ENCODE assay signal across 17 cellular contexts in the genomic region with DNA sequence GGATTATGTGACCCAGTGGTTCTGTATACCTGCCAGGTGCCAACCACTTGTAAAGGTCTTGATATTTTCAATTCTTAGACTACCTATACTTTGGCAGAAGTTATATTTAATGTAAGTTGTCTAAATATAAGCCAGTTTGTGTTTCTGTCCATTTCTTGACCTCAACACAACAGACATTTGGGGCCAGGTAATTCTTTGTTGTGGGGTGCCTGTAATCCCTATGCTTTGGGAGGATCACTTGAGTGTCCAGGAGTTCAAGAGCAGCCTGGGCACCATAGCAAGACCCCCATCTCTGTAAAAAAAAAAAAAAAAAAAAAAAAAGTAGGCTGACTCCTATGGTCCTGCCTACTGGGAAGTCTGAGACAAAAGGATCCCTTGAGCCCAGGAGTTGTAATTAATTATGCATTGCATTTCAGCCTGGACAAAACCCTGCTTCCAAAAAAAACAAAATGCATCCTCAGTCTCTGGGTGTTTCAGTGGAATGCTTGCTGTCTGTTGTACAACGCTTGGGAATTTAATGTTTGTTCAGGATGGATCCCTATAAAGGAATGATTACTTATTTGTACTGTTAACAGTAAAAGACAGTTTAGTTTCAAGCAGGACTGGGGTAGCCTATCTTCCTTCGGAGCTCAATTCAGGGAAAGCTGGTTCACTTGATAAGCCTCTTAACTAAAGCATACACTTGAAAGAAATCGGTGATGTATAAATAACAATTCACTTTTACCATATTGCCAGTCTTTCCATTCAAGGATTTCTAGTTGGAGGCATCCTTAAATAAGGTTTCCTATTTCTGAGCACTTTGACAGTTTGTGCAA. TPM values are rescaled to one million over a fixed set of nuclear protein-coding genes. Genes with fewer than 3 reads are reported as not detected.
DNase-seq lines count a peak whose midpoint lies in the region; ATAC-seq, FAIRE-seq and TF ChIP-seq lines count a peak whose summit lies in the region.
"Had no signal": no experiment of that assay in that cellular context is flagged by ENCODE, and none has a peak within 500 bp of the region (broad histone marks: within the 10 kb centered on the region; RNA-seq: fewer than 3 reads in every experiment).

No MANE protein-coding gene starts in this region.

- no peaks in the 10 kb centered on the region for H3K9me2 ChIP-seq in Karpas-422 (replicated peaks; ENCODE audit: insufficient read depth, low read length)

- no peak overlapping the region for H3K4me3 ChIP-seq in Karpas-422 (ENCODE audit: low read length)
- H3K4me3 ChIP-seq: gastrocnemius medialis, Peyer's patch had no signal

- peaks cover 19% of the 10 kb centered on the region for H4K20me1 ChIP-seq in Karpas-422 (ENCODE audit: insufficient read depth, low read depth, low read length)

- POLR2A ChIA-PET in activated CD8-positive, alpha-beta T cell treated with anti-CD3 and anti-CD28 coated beads for 36 hours (lab: Charles Lee) = interaction anchor here (1.5 kb wide), 1 partner anchor 186 kb away, joined by 3 read pairs; a partner anchor contains a TSS
- POLR2A ChIA-PET in activated CD8-positive, alpha-beta T cell treated with anti-CD3 and anti-CD28 coated beads, Interleukin-2, amount 10 ng/mL, durations not matched to agents 7 days and 5 days (lab: Charles Lee) = interaction anchor here (1.4 kb wide), 1 partner anchor 32 kb away, joined by 3 read pairs; no protein-coding TSS in a partner anchor

- H3K4me1 Mint-ChIP-seq in activated CD8-positive, alpha-beta T cell treated with anti-CD3 and anti-CD28 coated beads for 36 hours (ENCODE audit: low read depth) = peaks cover 34% of the 10 kb centered on the region
- peaks cover 43% of the 10 kb centered on the region for H3K4me1 Mint-ChIP-seq in activated CD8-positive, alpha-beta T cell treated with anti-CD3 and anti-CD28 coated beads, Interleukin-2, amount 10 ng/mL, durations not matched to agents 7 days and 5 days (ENCODE audit: low read depth)
- H3K4me1 Mint-ChIP-seq in T-helper 17 cell = peaks cover 27% of the 10 kb centered on the region
- H3K4me1 Mint-ChIP-seq in natural killer cell = peaks cover 37 to 44% of the 10 kb centered on the region in 2 donors

- peaks cover 51% of the 10 kb centered on the region for H3K36me3 Mint-ChIP-seq in activated CD8-positive, alpha-beta T cell treated with anti-CD3 and anti-CD28 coated beads for 36 hours (ENCODE audit: low read depth)
- H3K36me3 Mint-ChIP-seq in activated CD8-positive, alpha-beta T cell treated with anti-CD3 and anti-CD28 coated beads, Interleukin-2, amount 10 ng/mL, durations not matched to agents 7 days and 5 days (ENCODE audit: low read depth) = peaks cover 61% of the 10 kb centered on the region
- H3K36me3 Mint-ChIP-seq in T-helper 17 cell (ENCODE audit: low read depth) = peaks cover 3% of the 10 kb centered on the region
- H3K36me3 Mint-ChIP-seq in natural killer cell = peaks cover 6% of the 10 kb centered on the region

- ATAC-seq in activated CD8-positive, alpha-beta T cell treated with anti-CD3 and anti-CD28 coated beads for 36 hours = no peak
- no peak for ATAC-seq in activated CD8-positive, alpha-beta T cell treated with anti-CD3 and anti-CD28 coated beads, Interleukin-2, amount 10 ng/mL, durations not matched to agents 7 days and 5 days
- ATAC-seq in T-helper 17 cell = no peak
- ATAC-seq in natural killer cell = no peak
- no peak for ATAC-seq in HG03565 (IDR thresholded peaks at IDR 0.05; ENCODE audit: unreplicated experiment)
- ATAC-seq: gastrocnemius medialis had no signal

- H3K4me1 ChIP-seq in Karpas-422 (ENCODE audit: low read length) = peaks cover 23% of the 10 kb centered on the region

- H3K27me3 Mint-ChIP-seq in activated CD8-positive, alpha-beta T cell treated with anti-CD3 and anti-CD28 coated beads for 36 hours = no peaks in the 10 kb centered on the region
- no peaks in the 10 kb centered on the region for H3K27me3 Mint-ChIP-seq in activated CD8-positive, alpha-beta T cell treated with anti-CD3 and anti-CD28 coated beads, Interleukin-2, amount 10 ng/mL, durations not matched to agents 7 days and 5 days (ENCODE audit: low read depth)
- no peaks in the 10 kb centered on the region for H3K27me3 Mint-ChIP-seq in T-helper 17 cell
- H3K27me3 Mint-ChIP-seq in natural killer cell (ENCODE audit: low read depth in 2 of 2) = no peaks in the 10 kb centered on the region
- H3K27me3 Mint-ChIP-seq: activated B cell treated with CpG ODN at 0.5 μM for 24 hours had no signal

- H3K27me3 ChIP-seq in Karpas-422 (ENCODE audit: low read length) = no peaks in the 10 kb centered on the region
- H3K27me3 ChIP-seq: gastrocnemius medialis, Peyer's patch had no signal

- intact Hi-C loops in activated CD8-positive, alpha-beta T cell treated with anti-CD3 and anti-CD28 coated beads for 36 hours (cut with micrococcal nuclease) = no loop called here
- intact Hi-C loops in natural killer cell (cut with micrococcal nuclease) = loop anchor here (10.0 kb wide), 1 partner anchor 379 kb away; a partner anchor contains a TSS

- CTCF ChIA-PET in activated CD8-positive, alpha-beta T cell treated with anti-CD3 and anti-CD28 coated beads for 36 hours (lab: Charles Lee) = no interaction called here
- CTCF ChIA-PET in activated CD8-positive, alpha-beta T cell treated with anti-CD3 and anti-CD28 coated beads, Interleukin-2, amount 10 ng/mL, durations not matched to agents 7 days and 5 days (lab: Charles Lee) = no interaction called here

- H3K36me3 ChIP-seq in Karpas-422 (ENCODE audit: insufficient read depth, low read length) = peaks cover 49% of the 10 kb centered on the region

- no peaks in the 10 kb centered on the region for H3K9me3 Mint-ChIP-seq in activated CD8-positive, alpha-beta T cell treated with anti-CD3 and anti-CD28 coated beads for 36 hours
- no peaks in the 10 kb centered on the region for H3K9me3 Mint-ChIP-seq in activated CD8-positive, alpha-beta T cell treated with anti-CD3 and anti-CD28 coated beads, Interleukin-2, amount 10 ng/mL, durations not matched to agents 7 days and 5 days (ENCODE audit: insufficient read depth)
- H3K9me3 Mint-ChIP-seq in natural killer cell = no peaks in the 10 kb centered on the region
- H3K9me3 Mint-ChIP-seq: activated B cell treated with CpG ODN at 0.5 μM for 24 hours; activated T-helper 2 cell treated with anti-CD3 and anti-CD28 coated beads, Interferon-gamma antibody, Interleukin-2, Interleukin-4, amounts not matched to agents 10 μg/mL and 5 μg/mL and 100 μg/mL, durations not matched to agents 14 hours and 24 hours and 36 hours had no signal

- TF ChIP-seq CTCF in activated CD8-positive, alpha-beta T cell treated with anti-CD3 and anti-CD28 coated beads for 36 hours (IDR thresholded peaks at IDR 0.05) = no peak
- no peak for TF ChIP-seq CTCF in natural killer cell (IDR thresholded peaks at IDR 0.05)

- peak; percentile 23 for FAIRE-seq in G401.6 (lab: Jason Lieb, UNC)

- H3K9me3 ChIP-seq in T-helper 17 cell (ENCODE audit: control insufficient read depth, low read length, poor library complexity, severe bottlenecking) = no peaks in the 10 kb centered on the region
- no peaks in the 10 kb centered on the region for H3K9me3 ChIP-seq in Karpas-422 (ENCODE audit: low read length)
- H3K9me3 ChIP-seq: gastrocnemius medialis, Peyer's patch had no signal

- no peak for DNase-seq in activated CD8-positive, alpha-beta T cell treated with anti-CD3 and anti-CD28 coated beads for 36 hours
- no peak for DNase-seq in activated CD8-positive, alpha-beta T cell treated with anti-CD3 and anti-CD28 coated beads, Interleukin-2, amount 10 ng/mL, durations not matched to agents 7 days and 5 days
- DNase-seq in T-helper 17 cell = no peak
- no peak for DNase-seq in natural killer cell
- DNase-seq in Karpas-422 = no peak
- no peak for DNase-seq in activated effector memory CD4-positive, alpha-beta T cell treated with Interleukin-2 at 50 U/mL for 16 hours
- DNase-seq: activated B cell treated with CpG ODN at 0.5 μM for 24 hours, DMS153, gastrocnemius medialis, NCI-H146, NCI-H510A, Peyer's patch, posterior cingulate gyrus, SW 1271 had no signal

- H3K27ac Mint-ChIP-seq in activated CD8-positive, alpha-beta T cell treated with anti-CD3 and anti-CD28 coated beads for 36 hours = peak overlapping the region; percentile 74
- no peak overlapping the region for H3K27ac Mint-ChIP-seq in activated CD8-positive, alpha-beta T cell treated with anti-CD3 and anti-CD28 coated beads, Interleukin-2, amount 10 ng/mL, durations not matched to agents 7 days and 5 days
- H3K27ac Mint-ChIP-seq in T-helper 17 cell (peak overlapping the region; percentile 100), natural killer cell (peak overlapping the region; percentile 98 to 100)
- H3K27ac Mint-ChIP-seq: activated T-helper 2 cell treated with anti-CD3 and anti-CD28 coated beads, Interferon-gamma antibody, Interleukin-2, Interleukin-4, amounts not matched to agents 10 μg/mL and 5 μg/mL and 100 μg/mL, durations not matched to agents 14 hours and 24 hours and 36 hours had no signal

- H2AFZ ChIP-seq in Karpas-422 (ENCODE audit: low read length) = no peak overlapping the region

- no peak overlapping the region for H3K9ac ChIP-seq in Karpas-422 (ENCODE audit: low read length)

- peak overlapping the region; percentile 90 for H3K4me3 Mint-ChIP-seq in activated CD8-positive, alpha-beta T cell treated with anti-CD3 and anti-CD28 coated beads for 36 hours
- H3K4me3 Mint-ChIP-seq in activated CD8-positive, alpha-beta T cell treated with anti-CD3 and anti-CD28 coated beads, Interleukin-2, amount 10 ng/mL, durations not matched to agents 7 days and 5 days = no peak overlapping the region
- H3K4me3 Mint-ChIP-seq in T-helper 17 cell (no peak overlapping the region), natural killer cell (no peak overlapping the region)

- no peak overlapping the region for H3K4me2 ChIP-seq in Karpas-422 (ENCODE audit: low read depth, low read length, poor library complexity, severe bottlenecking)

- peaks cover 35% of the 10 kb centered on the region for H3K79me2 ChIP-seq in Karpas-422 (ENCODE audit: low read length)

- no peak overlapping the region for H3K27ac ChIP-seq in Karpas-422 (ENCODE audit: low read length)
- H3K27ac ChIP-seq: gastrocnemius medialis, Peyer's patch had no signal

RNA-seq across cellular contexts. Expression of a gene that starts 3.4 kb away (rescaled TPM):
- total RNA-seq in activated CD8-positive, alpha-beta T cell treated with anti-CD3 and anti-CD28 coated beads for 36 hours = 1,000 to 10,000 TPM; 1,457 to 1,492 TPM
- total RNA-seq in activated CD8-positive, alpha-beta T cell treated with anti-CD3 and anti-CD28 coated beads, Interleukin-2, amount 10 ng/mL, durations not matched to agents 7 days and 5 days = 100 to 1,000 TPM; 889 to 959 TPM
- 1,000 to 10,000 TPM; 1,730 to 1,784 TPM for total RNA-seq in T-helper 17 cell
- total RNA-seq in natural killer cell = 1,000 to 10,000 TPM in 1 of 3 donors, 100 to 1,000 TPM in 2; 830 to 1,009 (median 939) TPM
- 1,457 and 2,669 TPM in 2 replicates for total RNA-seq in Karpas-422 (2014; rRNA removed; shearing (Covaris generic); ENCODE audit: low replicate concordance)

RNA-seq across cellular contexts. Expression of a gene that starts 3.8 kb away (rescaled TPM):
- total RNA-seq in activated CD8-positive, alpha-beta T cell treated with anti-CD3 and anti-CD28 coated beads for 36 hours = 1 to 10 TPM; 4.2 to 5.6 TPM
- total RNA-seq in activated CD8-positive, alpha-beta T cell treated with anti-CD3 and anti-CD28 coated beads, Interleukin-2, amount 10 ng/mL, durations not matched to agents 7 days and 5 days = 1 to 10 TPM; 6.3 to 8.5 TPM
- total RNA-seq in T-helper 17 cell = 1 to 10 TPM; 3.5 to 7.1 TPM
- 10 to 100 TPM in 1 of 3 donors, 1 to 10 TPM in 2; 5.6 to 14.9 (median 6.3) TPM for total RNA-seq in natural killer cell
- total RNA-seq in Karpas-422 (2014; rRNA removed; shearing (Covaris generic); ENCODE audit: low replicate concordance) = 12.1 and 17.9 TPM in 2 replicates

RNA-seq across cellular contexts. Expression of a gene that starts 33.1 kb away (rescaled TPM):
- total RNA-seq in activated CD8-positive, alpha-beta T cell treated with anti-CD3 and anti-CD28 coated beads for 36 hours = 10 to 100 TPM; 50.5 to 51.1 TPM
- 10 to 100 TPM; 26.1 to 28.5 TPM for total RNA-seq in activated CD8-positive, alpha-beta T cell treated with anti-CD3 and anti-CD28 coated beads, Interleukin-2, amount 10 ng/mL, durations not matched to agents 7 days and 5 days
- total RNA-seq in T-helper 17 cell (10 to 100 TPM; 16.8 to 18.7 TPM), natural killer cell (10 to 100 TPM; 19.8 to 26.6 (median 20.8) TPM)
- 34.7 and 43.2 TPM in 2 replicates for total RNA-seq in Karpas-422 (2014; rRNA removed; shearing (Covaris generic); ENCODE audit: low replicate concordance)
